ENCODE assay signal across 9 cellular contexts in the genomic region with DNA sequence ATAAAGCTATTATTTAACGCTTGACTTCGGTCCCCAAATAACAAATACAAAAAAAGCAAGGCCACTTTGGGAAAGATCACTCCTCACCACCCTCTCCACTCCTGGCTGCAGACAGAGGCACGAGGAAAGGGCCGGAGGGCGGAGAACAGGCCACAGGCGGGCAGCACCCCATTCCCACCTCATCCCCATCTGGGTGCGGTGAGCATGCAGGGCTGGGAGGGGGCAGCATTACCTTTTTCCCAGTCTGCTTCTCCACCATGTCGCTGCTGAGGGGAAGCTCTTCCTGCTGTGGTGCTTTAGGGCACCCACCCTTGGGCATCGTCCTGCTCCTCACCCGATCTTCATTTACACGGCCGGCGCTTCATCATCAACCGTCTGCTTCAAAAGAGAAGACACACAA.
DNase-seq lines count a peak whose midpoint lies in the region; ATAC-seq, FAIRE-seq and TF ChIP-seq lines count a peak whose summit lies in the region.
"Had no signal": no experiment of that assay in that cellular context is flagged by ENCODE, and none has a peak within 500 bp of the region (broad histone marks: within the 10 kb centered on the region; RNA-seq: fewer than 3 reads in every experiment).

No MANE protein-coding gene starts in this region.

- H3K9ac ChIP-seq in kidney (ENCODE audit: low read length in 2 of 2) = no peak overlapping the region

- FAIRE-seq in kidney (lab: Jason Lieb, UNC) = no peak

- H3K9me3 Mint-ChIP-seq in activated T-helper 2 cell treated with anti-CD3 and anti-CD28 coated beads, Interferon-gamma antibody, Interleukin-2, Interleukin-4, amounts not matched to agents 10 μg/mL and 5 μg/mL and 100 μg/mL, durations not matched to agents 14 hours and 24 hours and 36 hours = no peaks in the 10 kb centered on the region
- H3K9me3 Mint-ChIP-seq in type B pancreatic cell = no peaks in the 10 kb centered on the region

- H3K27me3 Mint-ChIP-seq in activated T-helper 2 cell treated with anti-CD3 and anti-CD28 coated beads, Interferon-gamma antibody, Interleukin-2, Interleukin-4, amounts not matched to agents 10 μg/mL and 5 μg/mL and 100 μg/mL, durations not matched to agents 14 hours and 24 hours and 36 hours (ENCODE audit: low read depth) = no peaks in the 10 kb centered on the region
- no peaks in the 10 kb centered on the region for H3K27me3 Mint-ChIP-seq in type B pancreatic cell

- H3K4me1 ChIP-seq in kidney (ENCODE audit: control insufficient read depth in 1 of 2, insufficient read depth in 1 of 2, low read depth in 1 of 2, low read length in 2 of 2) = peaks cover 16 to 58% of the 10 kb centered on the region in 2 donors

- no peak for ATAC-seq in Right ventricle myocardium inferior
- ATAC-seq in left ventricle myocardium superior = no peak
- ATAC-seq in HG03175 (IDR thresholded peaks at IDR 0.05; ENCODE audit: unreplicated experiment) = no peak

- H3K4me1 Mint-ChIP-seq in activated T-helper 2 cell treated with anti-CD3 and anti-CD28 coated beads, Interferon-gamma antibody, Interleukin-2, Interleukin-4, amounts not matched to agents 10 μg/mL and 5 μg/mL and 100 μg/mL, durations not matched to agents 14 hours and 24 hours and 36 hours (ENCODE audit: low read depth) = peaks cover 63% of the 10 kb centered on the region
- peaks cover 60% of the 10 kb centered on the region for H3K4me1 Mint-ChIP-seq in type B pancreatic cell (ENCODE audit: unreplicated experiment)

- H3K27ac ChIP-seq in kidney (ENCODE audit: low read depth in 2 of 2, low read length in 2 of 2) = no peak overlapping the region

- intact Hi-C loops in Right ventricle myocardium inferior (cut with DNase I) = no loop called here
- intact Hi-C loops in left ventricle myocardium superior (cut with micrococcal nuclease) = no loop called here
- intact Hi-C loops in activated T-helper 2 cell treated with anti-CD3 and anti-CD28 coated beads, Interferon-gamma antibody, Interleukin-2, Interleukin-4, amounts not matched to agents 10 μg/mL and 5 μg/mL and 100 μg/mL, durations not matched to agents 14 hours and 24 hours and 36 hours (cut with micrococcal nuclease) = loop anchor here (2.0 to 10.0 kb wide), 3 partner anchors 62 to 192 kb away; a partner anchor contains a TSS
- intact Hi-C loops in kidney (cut with DNase I) = no loop called here

- no peak overlapping the region for H3K4me3 ChIP-seq in kidney (ENCODE audit: low read length in 2 of 2)

- no peak overlapping the region for H3K4me3 Mint-ChIP-seq in activated T-helper 2 cell treated with anti-CD3 and anti-CD28 coated beads, Interferon-gamma antibody, Interleukin-2, Interleukin-4, amounts not matched to agents 10 μg/mL and 5 μg/mL and 100 μg/mL, durations not matched to agents 14 hours and 24 hours and 36 hours (ENCODE audit: low read depth)
- H3K4me3 Mint-ChIP-seq in type B pancreatic cell = peak overlapping the region; percentile 46

- peak overlapping the region; percentile 90 for H3K27ac Mint-ChIP-seq in activated T-helper 2 cell treated with anti-CD3 and anti-CD28 coated beads, Interferon-gamma antibody, Interleukin-2, Interleukin-4, amounts not matched to agents 10 μg/mL and 5 μg/mL and 100 μg/mL, durations not matched to agents 14 hours and 24 hours and 36 hours
- H3K27ac Mint-ChIP-seq in type B pancreatic cell = peak overlapping the region; percentile 50

- H3K9me3 ChIP-seq in kidney (ENCODE audit: control insufficient read depth in 1 of 2, low read length in 2 of 2) = no peaks in the 10 kb centered on the region

- no peak for TF ChIP-seq CTCF in kidney (IDR thresholded peaks at IDR 0.05; ENCODE audit: borderline replicate concordance, extremely low read depth, insufficient read depth)
- no peak for TF ChIP-seq CTCF in type B pancreatic cell (conservative IDR thresholded peaks at IDR 0.05)

- DNase-seq in Right ventricle myocardium inferior (ENCODE audit: missing footprints) = peak; percentile 31
- no peak for DNase-seq in left ventricle myocardium superior
- no peak for DNase-seq in activated T-helper 2 cell treated with anti-CD3 and anti-CD28 coated beads, Interferon-gamma antibody, Interleukin-2, Interleukin-4, amounts not matched to agents 10 μg/mL and 5 μg/mL and 100 μg/mL, durations not matched to agents 14 hours and 24 hours and 36 hours (ENCODE audit: low spot score)
- DNase-seq in kidney = peak; percentile 57
- no peak for DNase-seq in type B pancreatic cell (ENCODE audit: extremely low spot score, unreplicated experiment)
- no peak for DNase-seq in DMS79 treated with DMSO at 0.1 percent for 48 hours (lab: John Stamatoyannopoulos, UW)
- no peak for DNase-seq in Ammon's horn (ENCODE audit: low spot score)
- DNase-seq: NCI-H1436 had no signal

- peaks cover 4 to 9% of the 10 kb centered on the region in 2 donors for H3K36me3 ChIP-seq in kidney (ENCODE audit: control insufficient read depth in 1 of 2, insufficient read depth in 2 of 2, low read length in 2 of 2)

- H3K36me3 Mint-ChIP-seq in activated T-helper 2 cell treated with anti-CD3 and anti-CD28 coated beads, Interferon-gamma antibody, Interleukin-2, Interleukin-4, amounts not matched to agents 10 μg/mL and 5 μg/mL and 100 μg/mL, durations not matched to agents 14 hours and 24 hours and 36 hours (ENCODE audit: low read depth) = peaks cover 21% of the 10 kb centered on the region
- H3K36me3 Mint-ChIP-seq in type B pancreatic cell = peaks cover 11% of the 10 kb centered on the region

Comparison
In these comparisons a context has a peak if more than half of its experiments do, and no peak if none do; other contexts are left out.
1. DNase-seq: peak in Right ventricle myocardium inferior (single experiment) and kidney (single experiment); none in left ventricle myocardium superior (single experiment), activated T-helper 2 cell treated with anti-CD3 and anti-CD28 coated beads, Interferon-gamma antibody, Interleukin-2, Interleukin-4, amounts not matched to agents 10 μg/mL and 5 μg/mL and 100 μg/mL, durations not matched to agents 14 hours and 24 hours and 36 hours (single experiment), type B pancreatic cell (single experiment), DMS79 treated with DMSO at 0.1 percent for 48 hours (single experiment) and Ammon's horn (single experiment).